28 cellular contexts compared by ENCODE assay signal in the genomic region with DNA sequence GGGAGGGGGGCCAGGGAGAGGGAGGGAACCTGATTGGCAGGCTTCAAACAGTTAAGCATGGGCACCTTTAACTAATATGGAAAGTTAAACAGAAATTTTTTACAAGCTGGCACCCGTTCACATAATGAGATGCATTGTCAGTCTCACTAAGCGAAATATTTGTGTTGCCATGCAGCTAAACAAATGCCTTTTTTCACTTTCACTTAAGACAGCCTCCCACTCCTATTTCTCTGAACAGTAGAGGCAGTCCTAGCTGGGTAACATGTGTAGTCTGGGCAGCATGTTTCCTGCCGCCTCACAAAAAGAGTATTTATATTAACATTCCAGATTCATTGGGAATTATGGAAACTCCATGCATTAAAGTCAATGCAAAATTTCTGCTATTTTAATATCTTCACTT.
DNase-seq lines count a peak whose midpoint lies in the region; TF ChIP-seq lines count a peak whose summit lies in the region.
"Had no signal": no experiment of that assay in that cellular context is flagged by ENCODE, and none has a peak within 500 bp of the region (broad histone marks: within the 10 kb centered on the region; RNA-seq: fewer than 3 reads in every experiment).

No MANE protein-coding gene starts in this region.

- no peak for TF ChIP-seq CTCF in mammary epithelial cell (conservative IDR thresholded peaks at IDR 0.05 in 1 of 2, IDR thresholded peaks at IDR 0.05 in 1 of 2; ENCODE audit: extremely low read depth in 1 of 2, insufficient read depth in 1 of 2, low read depth in 1 of 2, low read length in 2 of 2)
- TF ChIP-seq CTCF in breast epithelium (IDR thresholded peaks at IDR 0.05): no peak

- peak; percentile 25 for DNase-seq in mammary epithelial cell
- no peak for DNase-seq in breast epithelium (ENCODE audit: low spot score in 2 of 2)
- DNase-seq in RPMI7951 (ENCODE audit: low read depth): peak; percentile 6
- DNase-seq in fibroblast of peridontal ligament (ENCODE audit: extremely low read depth): peak; percentile 12
- no peak for DNase-seq in SW480 (ENCODE audit: low spot score)
- no peak for DNase-seq in RPMI8226
- DNase-seq in GM19238 (ENCODE audit: insufficient read length, low spot score): no peak
- no peak for DNase-seq in NCI-H187 (lab: John Stamatoyannopoulos, UW)
- DNase-seq: activated B cell treated with CpG ODN at 0.5 μM for 24 hours; activated CD4-positive, alpha-beta T cell treated with anti-CD3 and anti-CD28 coated beads, Interleukin-2, amount 10 ng/mL, durations not matched to agents 7 days and 5 days; activated effector memory CD4-positive, alpha-beta T cell treated with Interleukin-2 at 50 U/mL for 16 hours; activated T-cell treated with anti-CD3 and anti-CD28 coated beads, Interleukin-2, amount 50 U/mL, for 1 hour; CD4-positive, alpha-beta T cell; colonic mucosa; effector CD8-positive, alpha-beta T cell; erythroblast; left ventricle myocardium superior; NCI-H1092; NCI-H187 treated with DMSO at 0.1 percent for 48 hours; NCI-H2171 treated with DMSO at 0.1 percent for 48 hours; NCI-H510A; Peyer's patch; posterior cingulate gyrus; sigmoid colon; stimulated activated CD4-positive, alpha-beta T cell treated with anti-CD3 and anti-CD28 coated beads, Interleukin-12 subunit alpha, Interleukin-12 subunit beta, amount 100 ng/mL, for 4 hours; stimulated activated CD4-positive, alpha-beta T cell treated with anti-CD3 and anti-CD28 coated beads, Interleukin-2, amount 100 ng/mL, for 48 hours; stimulated activated naive CD8-positive, alpha-beta T cell treated with anti-CD3 and anti-CD28 coated beads, Interleukin-15, amount 100 ng/mL, for 72 hours had no signal

- no peak for TF ChIP-seq POLR2A in breast epithelium (IDR thresholded peaks at IDR 0.05)

- no peak overlapping the region for H2AFZ ChIP-seq in mammary epithelial cell (ENCODE audit: low read depth, low read length)

- BruUV-seq in mammary epithelial cell (replicated peaks; lab: Mats Ljungman, UMichigan): no TSS peak

- dilution Hi-C loops in mammary epithelial cell (cut with HindIII; ENCODE audit: low sequenced_read_pairs): no loop called here

- H3K27ac ChIP-seq in mammary epithelial cell (ENCODE audit: insufficient read depth, low read depth, low read length) (no peak overlapping the region), breast epithelium (no peak overlapping the region)
- H3K27ac ChIP-seq: colonic mucosa, Peyer's patch, sigmoid colon had no signal

- WGBS in mammary epithelial cell (ENCODE audit: low coverage, missing lambda C conversion rate): 0% methylated on average over 2 of the region's 3 CpGs

- no peaks in the 10 kb centered on the region for H3K9me3 ChIP-seq in mammary epithelial cell (replicated peaks; ENCODE audit: insufficient read depth, low read length)
- no peaks in the 10 kb centered on the region for H3K9me3 ChIP-seq in breast epithelium
- H3K9me3 ChIP-seq: colonic mucosa, HAP-1, Peyer's patch, sigmoid colon had no signal

- H3K27me3 ChIP-seq in mammary epithelial cell (ENCODE audit: insufficient read depth, low read length) (peaks cover 4% of the 10 kb centered on the region), breast epithelium (no peaks in the 10 kb centered on the region)
- H3K27me3 ChIP-seq: colonic mucosa, Peyer's patch, sigmoid colon had no signal

- H4K20me1 ChIP-seq in mammary epithelial cell (ENCODE audit: insufficient read depth, low read length): no peaks in the 10 kb centered on the region

- no peak overlapping the region for H3K9ac ChIP-seq in mammary epithelial cell (ENCODE audit: insufficient read depth, low read length)

- in situ Hi-C loops in mammary epithelial cell (cut with MboI; ENCODE audit: low sequenced_read_pairs in 2 of 2): no loop called here

- no peak overlapping the region for H3K4me3 ChIP-seq in mammary epithelial cell (replicated peaks in 1 of 3; ENCODE audit: insufficient read depth in 1 of 3, low read depth in 2 of 3, low read length in 3 of 3)
- no peak overlapping the region for H3K4me3 ChIP-seq in breast epithelium
- H3K4me3 ChIP-seq: colonic mucosa, HAP-1, Peyer's patch, sigmoid colon had no signal

- H3K79me2 ChIP-seq in mammary epithelial cell (ENCODE audit: insufficient read depth, low read length): no peaks in the 10 kb centered on the region

- no peaks in the 10 kb centered on the region for H3K36me3 ChIP-seq in mammary epithelial cell (ENCODE audit: insufficient read depth, low read length)
- H3K36me3 ChIP-seq in breast epithelium: no peaks in the 10 kb centered on the region
- H3K36me3 ChIP-seq: colonic mucosa, HAP-1, Peyer's patch, sigmoid colon had no signal

- H3K4me2 ChIP-seq in mammary epithelial cell (ENCODE audit: insufficient read depth, low read depth, low read length): no peak overlapping the region

- intact Hi-C loops in mammary epithelial cell (cut with micrococcal nuclease): no loop called here
- intact Hi-C loops in breast epithelium (cut with DNase I; ENCODE audit: low total_unique reads): no loop called here

- CTCF ChIA-PET in mammary epithelial cell (lab: Charles Lee; ENCODE audit: low non-redundant PET): no interaction called here

- H3K4me1 ChIP-seq in mammary epithelial cell (ENCODE audit: insufficient read depth, low read length): no peaks in the 10 kb centered on the region
- no peaks in the 10 kb centered on the region for H3K4me1 ChIP-seq in breast epithelium
- H3K4me1 ChIP-seq: colonic mucosa, Peyer's patch, sigmoid colon had no signal

Comparison
In these comparisons a context has a peak if more than half of its experiments do, and no peak if none do; other contexts are left out.
1. DNase-seq: peak in mammary epithelial cell (single experiment), RPMI7951 (single experiment) and fibroblast of peridontal ligament (single experiment); none in breast epithelium (0 of 2), SW480 (single experiment), RPMI8226 (single experiment), GM19238 (single experiment) and NCI-H187 (0 of 2).